16 cellular contexts compared by ENCODE assay signal in the genomic region with DNA sequence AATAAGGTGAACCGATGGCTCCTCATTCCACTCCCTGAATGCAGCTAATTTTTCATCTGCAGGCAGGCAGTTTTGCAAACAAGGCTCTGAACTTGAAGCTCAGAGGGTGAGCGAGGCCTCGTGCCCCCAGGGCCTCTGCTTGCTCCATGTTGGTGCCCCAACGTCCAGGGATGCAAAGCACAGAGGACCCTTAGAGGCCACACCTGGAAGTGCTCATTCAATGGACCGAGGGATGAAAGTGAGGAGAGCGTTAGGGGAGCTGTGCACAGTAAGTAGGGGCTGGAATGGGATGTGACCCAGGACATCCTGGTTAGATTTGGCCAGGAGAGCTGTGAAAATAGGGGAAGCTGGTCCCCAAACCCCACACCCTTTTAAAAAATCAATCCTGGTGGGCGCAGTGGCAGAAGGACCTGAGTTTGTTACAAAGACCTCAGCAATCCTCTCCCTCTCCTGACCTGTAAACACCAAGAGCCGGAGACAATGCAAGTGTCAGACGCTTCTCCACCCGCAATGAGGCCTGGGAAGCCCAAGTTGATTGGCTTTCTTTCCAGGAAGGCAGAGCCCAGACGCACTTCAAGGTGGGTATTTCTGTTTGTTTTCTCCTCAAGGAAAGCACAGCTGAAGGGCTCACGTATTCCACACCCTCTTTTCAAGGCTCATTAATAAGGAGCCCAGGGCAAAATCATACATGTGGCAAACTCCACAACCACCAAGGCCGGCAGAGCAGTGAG. TPM values are rescaled to one million over a fixed set of nuclear protein-coding genes. Genes with fewer than 3 reads are reported as not detected.
DNase-seq lines count a peak whose midpoint lies in the region; TF ChIP-seq lines count a peak whose summit lies in the region.
"Had no signal": no experiment of that assay in that cellular context is flagged by ENCODE, and none has a peak within 500 bp of the region (broad histone marks: within the 10 kb centered on the region; RNA-seq: fewer than 3 reads in every experiment).

No MANE protein-coding gene starts in this region.

- peaks cover 2% of the 10 kb centered on the region for H3K4me1 Mint-ChIP-seq in glutamatergic neuron (ENCODE audit: low read depth, unreplicated experiment)
- H3K4me1 Mint-ChIP-seq in osteocyte (ENCODE audit: unreplicated experiment) = peaks cover 19% of the 10 kb centered on the region
- H3K4me1 Mint-ChIP-seq: CD4-positive, CD25-positive, alpha-beta regulatory T cell had no signal

- DNase-seq in DMS79 treated with DMSO at 0.1 percent for 48 hours (lab: John Stamatoyannopoulos, UW) (peak; percentile 80), HFF-Myc (ENCODE audit: extremely low read depth, low read depth) (peak; percentile 33), glutamatergic neuron (no peak), osteocyte (ENCODE audit: extremely low spot score, unreplicated experiment) (peak; percentile 68), anterior cingulate cortex (lab: John Stamatoyannopoulos, UW) (no peak), NCI-H510A (lab: John Stamatoyannopoulos, UW) (no peak), SHP77 treated with DMSO at 0.1 percent for 48 hours (lab: John Stamatoyannopoulos, UW) (no peak)
- DNase-seq: AML-193; CD4-positive, CD25-positive, alpha-beta regulatory T cell; H7; IMR-90; NCI-H1930; NCI-H2171; NCI-H510A treated with DMSO at 0.1 percent for 48 hours; Peyer's patch; Right ventricle myocardium superior had no signal

- H3K4me3 Mint-ChIP-seq in glutamatergic neuron (ENCODE audit: unreplicated experiment) (no peak overlapping the region), osteocyte (ENCODE audit: unreplicated experiment) (no peak overlapping the region)
- H3K4me3 Mint-ChIP-seq: CD4-positive, CD25-positive, alpha-beta regulatory T cell had no signal

- peaks cover 3% of the 10 kb centered on the region for H3K9me3 Mint-ChIP-seq in glutamatergic neuron (ENCODE audit: unreplicated experiment)
- H3K9me3 Mint-ChIP-seq in osteocyte (ENCODE audit: unreplicated experiment) = peaks cover 4% of the 10 kb centered on the region

- H3K4me3 ChIP-seq in HFF-Myc (replicated peaks; ENCODE audit: low read depth, low read length) = no peak overlapping the region
- H3K4me3 ChIP-seq: Peyer's patch had no signal

- TF ChIP-seq CTCF in HFF-Myc (IDR thresholded peaks at IDR 0.05; ENCODE audit: low read depth, low read length, missing control alignments) (no peak), glutamatergic neuron (IDR thresholded peaks at IDR 0.05; ENCODE audit: partially characterized antibody, unreplicated experiment) (peak; percentile 13), osteocyte (IDR thresholded peaks at IDR 0.05) (no peak)

- H3K36me3 Mint-ChIP-seq in glutamatergic neuron (ENCODE audit: unreplicated experiment) (no peaks in the 10 kb centered on the region), osteocyte (ENCODE audit: unreplicated experiment) (no peaks in the 10 kb centered on the region)
- H3K36me3 Mint-ChIP-seq: CD4-positive, CD25-positive, alpha-beta regulatory T cell had no signal

- H3K27me3 Mint-ChIP-seq in glutamatergic neuron (ENCODE audit: unreplicated experiment) = peaks cover 8% of the 10 kb centered on the region
- H3K27me3 Mint-ChIP-seq in osteocyte (ENCODE audit: unreplicated experiment) = peaks cover 65% of the 10 kb centered on the region
- H3K27me3 Mint-ChIP-seq: CD4-positive, CD25-positive, alpha-beta regulatory T cell had no signal

- no peak overlapping the region for H3K27ac Mint-ChIP-seq in glutamatergic neuron (ENCODE audit: unreplicated experiment)
- H3K27ac Mint-ChIP-seq in osteocyte (ENCODE audit: unreplicated experiment) = no peak overlapping the region
- H3K27ac Mint-ChIP-seq: CD4-positive, CD25-positive, alpha-beta regulatory T cell had no signal

RNA-seq across cellular contexts. Expression of a gene that starts 14.0 kb away (rescaled TPM):
- total RNA-seq in glutamatergic neuron (ENCODE audit: unreplicated experiment) (2.2 TPM), osteocyte (153 and 169 TPM in 2 replicates)
- total RNA-seq: CD4-positive, CD25-positive, alpha-beta regulatory T cell had no signal

Comparison
In these comparisons a context has a peak if more than half of its experiments do, and no peak if none do; other contexts are left out.
1. DNase-seq: peak in DMS79 treated with DMSO at 0.1 percent for 48 hours (single experiment), HFF-Myc (single experiment) and osteocyte (single experiment); none in glutamatergic neuron (single experiment), anterior cingulate cortex (0 of 58), NCI-H510A (single experiment) and SHP77 treated with DMSO at 0.1 percent for 48 hours (single experiment).
2. RNA of a gene that starts 14.0 kb away (total RNA-seq): 153 to 169 TPM in osteocyte; 2.2 TPM in glutamatergic neuron (single experiment); every median in the first group is over 10 times any median in the second.